ENCODE assay signal across 27 cellular contexts in the genomic region with DNA sequence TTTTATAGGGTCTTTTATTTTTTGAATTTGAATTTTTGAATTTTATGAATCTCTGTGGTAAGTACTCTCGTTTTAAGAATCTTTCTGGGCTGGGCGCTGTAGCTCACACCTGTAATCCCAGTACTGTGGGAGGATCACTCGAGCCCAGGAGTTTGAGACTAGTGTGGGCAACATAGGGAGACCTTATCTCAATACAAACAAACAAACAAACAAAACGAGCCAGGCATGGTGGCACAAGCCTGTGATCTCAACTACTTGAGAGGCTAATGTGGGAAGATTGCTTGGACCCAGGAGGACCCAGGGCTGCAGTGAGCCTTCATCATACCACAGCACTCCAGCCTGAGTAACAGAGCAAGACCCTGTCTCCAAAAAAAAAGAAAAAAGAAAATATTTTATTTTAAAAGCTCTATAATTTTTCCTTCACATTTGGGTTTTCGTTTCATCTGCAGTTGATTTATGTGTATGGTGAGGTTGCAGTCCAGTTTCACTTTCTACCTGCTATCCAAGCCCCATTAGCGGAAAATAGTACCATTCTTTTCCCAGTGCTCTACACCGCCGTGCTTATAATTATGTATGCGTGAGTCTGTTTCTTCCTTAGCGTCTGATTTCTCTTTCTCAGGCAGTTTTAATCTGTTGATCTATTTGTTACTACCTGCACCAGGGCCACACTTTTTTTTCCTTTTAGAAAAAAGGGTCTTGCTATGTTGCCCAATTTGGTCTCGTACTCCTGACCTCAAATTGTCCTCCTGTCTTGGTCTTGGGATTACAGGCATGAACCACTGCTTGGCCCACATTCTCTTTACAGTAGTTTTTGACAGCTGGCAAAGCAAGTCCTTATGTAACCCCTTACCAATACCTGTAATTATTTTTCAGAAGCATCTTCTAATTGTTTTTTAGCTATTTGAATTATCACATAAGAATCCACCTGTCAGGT. TPM values are rescaled to one million over a fixed set of nuclear protein-coding genes. Genes with fewer than 3 reads are reported as not detected.
A peak's percentile ranks its signal among the peaks of the same experiment; 100 is the strongest.
DNase-seq lines count a peak whose midpoint lies in the region; ATAC-seq, FAIRE-seq and TF ChIP-seq lines count a peak whose summit lies in the region.
"Had no signal": no experiment of that assay in that cellular context is flagged by ENCODE, and none has a peak within 500 bp of the region (broad histone marks: within the 10 kb centered on the region; RNA-seq: fewer than 3 reads in every experiment).

No MANE protein-coding gene starts in this region.

- no peak for TF ChIP-seq RAD21 in K562 (CRISPR knock-in tag; conservative IDR thresholded peaks at IDR 0.05 in 1 of 2, IDR thresholded peaks at IDR 0.05 in 1 of 2)

- H3K4me3 Mint-ChIP-seq in activated naive CD4-positive, alpha-beta T cell treated with anti-CD3 and anti-CD28 coated beads, Interleukin-2, amount 10 ng/mL, durations not matched to agents 7 days and 5 days = peak overlapping the region; percentile 31
- no peak overlapping the region for H3K4me3 Mint-ChIP-seq in GM23338
- H3K4me3 Mint-ChIP-seq in nephron progenitor cell = no peak overlapping the region
- H3K4me3 Mint-ChIP-seq: activated CD8-positive, alpha-beta memory T cell treated with anti-CD3 and anti-CD28 coated beads, Interleukin-2, amount 10 ng/mL, durations not matched to agents 7 days and 5 days; brain had no signal

- no TSS peak for BruUV-seq in K562 (replicated peaks; lab: Mats Ljungman, UMichigan)

- H3F3A ChIP-seq in GM23338 (replicated peaks; ENCODE audit: low read depth) = no peaks in the 10 kb centered on the region

- ATAC-seq in GM23338 (no peak), K562 (0 out of 3 replicates have a peak, but pooled peaks have one; percentile 9), GM18868 (IDR thresholded peaks at IDR 0.05; ENCODE audit: unreplicated experiment) (no peak), HG02885 (IDR thresholded peaks at IDR 0.05; ENCODE audit: poor library complexity, unreplicated experiment) (no peak)
- ATAC-seq: activated CD8-positive, alpha-beta memory T cell treated with anti-CD3 and anti-CD28 coated beads, Interleukin-2, amount 10 ng/mL, durations not matched to agents 7 days and 5 days had no signal

- peaks cover 29% of the 10 kb centered on the region for H3K4me1 Mint-ChIP-seq in activated naive CD4-positive, alpha-beta T cell treated with anti-CD3 and anti-CD28 coated beads, Interleukin-2, amount 10 ng/mL, durations not matched to agents 7 days and 5 days
- H3K4me1 Mint-ChIP-seq in GM23338 (peaks cover 48% of the 10 kb centered on the region), nephron progenitor cell (no peaks in the 10 kb centered on the region)

- H3K36me3 ChIP-seq in GM23338 (ENCODE audit: insufficient read depth) (no peaks in the 10 kb centered on the region), K562 (ENCODE audit: control insufficient read depth, insufficient read depth, low read length) (no peaks in the 10 kb centered on the region)
- H3K36me3 ChIP-seq: neutrophil, SJSA1, stomach, transverse colon had no signal

- TF ChIP-seq EP300 in K562 (IDR thresholded peaks at IDR 0.05; ENCODE audit: low read length) = no peak

- H4K20me1 ChIP-seq in GM23338 (replicated peaks; ENCODE audit: insufficient read depth) (peaks cover 92% of the 10 kb centered on the region), K562 (replicated peaks; ENCODE audit: control insufficient read depth, insufficient read depth, low read length) (peaks cover 3% of the 10 kb centered on the region; the same call in 1 of the 2 replicates)

- peak overlapping the region; percentile 7; the same call in 1 of the 2 replicates for H3K27ac ChIP-seq in GM23338 (ENCODE audit: low read depth)
- H3K27ac ChIP-seq in K562 (ENCODE audit: extremely low read depth, low read depth, low read length) = no peak overlapping the region
- H3K27ac ChIP-seq: neutrophil, SJSA1, transverse colon had no signal

- no peaks in the 10 kb centered on the region for H3K9me2 ChIP-seq in GM23338 (ENCODE audit: insufficient read depth)

- POLR2A ChIA-PET in K562 (lab: Yijun Ruan, JAX) = interaction anchor here (1.3 to 3.6 kb wide), 3 partner anchors 10 to 16 kb away, joined by 3 to 24 read pairs (median 12); no protein-coding TSS in a partner anchor

- FAIRE-seq in K562 (lab: Jason Lieb, UNC) = no peak
- FAIRE-seq: colon, GM12892, RCC 7860, small intestine had no signal

- H3K4me1 ChIP-seq in GM23338 (ENCODE audit: insufficient read depth) (peaks cover 49% of the 10 kb centered on the region), K562 (replicated peaks in 1 of 2; ENCODE audit: control insufficient read depth in 2 of 2, insufficient read depth in 2 of 2, low read length in 2 of 2) (peaks cover 3 to 12% of the 10 kb centered on the region in 2 experiments; a peak in 3 of 5 replicates)
- H3K4me1 ChIP-seq: SJSA1 had no signal

- no peak overlapping the region for H3K9ac ChIP-seq in K562 (ENCODE audit: insufficient read depth in 1 of 2, low read depth in 2 of 2, low read length in 2 of 2)

- TF ChIP-seq CTCF in GM23338 (conservative IDR thresholded peaks at IDR 0.05; ENCODE audit: low read depth in 2 of 2) (no peak), K562 (IDR thresholded peaks at IDR 0.05 in 2 of 3, conservative IDR thresholded peaks at IDR 0.05 in 1 of 3; ENCODE audit: insufficient read depth in 2 of 3, low read depth in 1 of 3, low read length in 3 of 3) (no peak), nephron progenitor cell (IDR thresholded peaks at IDR 0.05) (no peak)

- H3K27ac Mint-ChIP-seq in activated naive CD4-positive, alpha-beta T cell treated with anti-CD3 and anti-CD28 coated beads, Interleukin-2, amount 10 ng/mL, durations not matched to agents 7 days and 5 days = no peak overlapping the region
- H3K27ac Mint-ChIP-seq in GM23338 = no peak overlapping the region; the same call in 1 of the 2 replicates
- H3K27ac Mint-ChIP-seq in nephron progenitor cell = peak overlapping the region; percentile 78
- H3K27ac Mint-ChIP-seq: activated CD8-positive, alpha-beta memory T cell treated with anti-CD3 and anti-CD28 coated beads, Interleukin-2, amount 10 ng/mL, durations not matched to agents 7 days and 5 days had no signal

- peaks cover 100% of the 10 kb centered on the region for H3K79me2 ChIP-seq in GM23338 (replicated peaks; ENCODE audit: insufficient read depth)
- peaks cover 98% of the 10 kb centered on the region for H3K79me2 ChIP-seq in K562 (ENCODE audit: control insufficient read depth, insufficient read depth, low read length)

- H3K4me3 ChIP-seq in GM23338 (no peak overlapping the region), K562 (no peak overlapping the region)
- H3K4me3 ChIP-seq: SJSA1, stomach, transverse colon had no signal

- no peak overlapping the region for H3K4me2 ChIP-seq in GM23338
- H3K4me2 ChIP-seq in K562 (ENCODE audit: insufficient read depth, low read length) = no peak overlapping the region

- peaks cover 4% of the 10 kb centered on the region for H3K9me3 Mint-ChIP-seq in activated naive CD4-positive, alpha-beta T cell treated with anti-CD3 and anti-CD28 coated beads, Interleukin-2, amount 10 ng/mL, durations not matched to agents 7 days and 5 days
- H3K9me3 Mint-ChIP-seq in GM23338 = peaks cover 11% of the 10 kb centered on the region
- peaks cover 50% of the 10 kb centered on the region for H3K9me3 Mint-ChIP-seq in nephron progenitor cell

- H3K9me3 ChIP-seq in K562 (replicated peaks; ENCODE audit: control insufficient read depth, insufficient read depth, low read depth, low read length) = 0 out of 2 replicates have a peak, but pooled peaks cover 2% of the 10 kb centered on the region
- H3K9me3 ChIP-seq: neutrophil, SJSA1, transverse colon had no signal

- DNase-seq in activated naive CD4-positive, alpha-beta T cell treated with anti-CD3 and anti-CD28 coated beads, Interleukin-2, amount 10 ng/mL, durations not matched to agents 7 days and 5 days = no peak
- no peak for DNase-seq in activated naive CD4-positive, alpha-beta T cell (lab: John Stamatoyannopoulos, UW)
- no peak for DNase-seq in GM23338 (ENCODE audit: low spot score)
- no peak for DNase-seq in K562 (ENCODE audit: extremely low read depth in 1 of 4, low spot score in 3 of 4)
- DNase-seq in nephron progenitor cell = no peak
- no peak for DNase-seq in C1 segment of cervical spinal cord (lab: John Stamatoyannopoulos, UW)
- DNase-seq: activated CD4-positive, CD25-positive, alpha-beta regulatory T cell; activated CD8-positive, alpha-beta memory T cell treated with anti-CD3 and anti-CD28 coated beads, Interleukin-2, amount 10 ng/mL, durations not matched to agents 7 days and 5 days; COR-L47; DMS79 treated with DMSO at 0.1 percent for 48 hours; HCEC 1CT; head of caudate nucleus; NCI-H2081; NCI-H446 treated with DMSO at 0.1 percent for 48 hours; small intestine; stimulated activated CD4-positive, alpha-beta T cell treated with anti-CD3 and anti-CD28 coated beads, Interleukin-2, amount 100 ng/mL, for 48 hours; stomach; T-helper 9 cell; transverse colon had no signal

- H3K36me3 Mint-ChIP-seq in activated naive CD4-positive, alpha-beta T cell treated with anti-CD3 and anti-CD28 coated beads, Interleukin-2, amount 10 ng/mL, durations not matched to agents 7 days and 5 days = peaks cover 16% of the 10 kb centered on the region
- H3K36me3 Mint-ChIP-seq in GM23338 (ENCODE audit: low read depth) (peaks cover 39% of the 10 kb centered on the region), nephron progenitor cell (ENCODE audit: low read depth) (peaks cover 62% of the 10 kb centered on the region)

- H3K27me3 ChIP-seq in GM23338 (ENCODE audit: insufficient read depth) (no peaks in the 10 kb centered on the region), K562 (ENCODE audit: control insufficient read depth in 2 of 2, insufficient read depth in 2 of 2, low read length in 2 of 2) (no peaks in the 10 kb centered on the region)
- H3K27me3 ChIP-seq: neutrophil, SJSA1, stomach, transverse colon had no signal

- no peaks in the 10 kb centered on the region for H3K9me1 ChIP-seq in K562 (ENCODE audit: control insufficient read depth, insufficient read depth, low read length)

- intact Hi-C loops in K562 (cut with micrococcal nuclease) = no loop called here

- CTCF ChIA-PET in activated naive CD4-positive, alpha-beta T cell treated with anti-CD3 and anti-CD28 coated beads, Interleukin-2, amount 10 ng/mL, durations not matched to agents 7 days and 5 days (lab: Charles Lee) = no interaction called here
- CTCF ChIA-PET in K562 (lab: Yijun Ruan, JAX; ENCODE audit: low intra/inter-chr PET ratio) = interaction anchor here (0.9 kb wide), 1 partner anchor 10 kb away, joined by 3 read pairs; no protein-coding TSS in a partner anchor

- WGBS in K562 (ENCODE audit: insufficient coverage, low coverage, missing lambda C conversion rate) = 64% methylated on average over 11 of the region's 11 CpGs

- H3K27me3 Mint-ChIP-seq in activated naive CD4-positive, alpha-beta T cell treated with anti-CD3 and anti-CD28 coated beads, Interleukin-2, amount 10 ng/mL, durations not matched to agents 7 days and 5 days = no peaks in the 10 kb centered on the region
- H3K27me3 Mint-ChIP-seq in GM23338 (ENCODE audit: insufficient read depth, low read depth, poor library complexity) = peaks cover 3% of the 10 kb centered on the region
- H3K27me3 Mint-ChIP-seq in nephron progenitor cell (ENCODE audit: low read depth, poor library complexity) = no peaks in the 10 kb centered on the region
- H3K27me3 Mint-ChIP-seq: activated CD8-positive, alpha-beta memory T cell treated with anti-CD3 and anti-CD28 coated beads, Interleukin-2, amount 10 ng/mL, durations not matched to agents 7 days and 5 days; brain had no signal

- in situ Hi-C loops in K562 (cut with MboI) = no loop called here

- TF ChIP-seq POLR2A in K562 (conservative IDR thresholded peaks at IDR 0.05) = no peak

- no peak overlapping the region for H2AFZ ChIP-seq in GM23338
- H2AFZ ChIP-seq in K562 (ENCODE audit: low read depth, low read length) = no peak overlapping the region

RNA-seq across cellular contexts. Expression of gene TRIM24, which starts 21.7 kb away (rescaled TPM):
- total RNA-seq in GM23338 (2014; rRNA removed; shearing (Covaris generic)) = 120 and 126 TPM in 2 replicates
- 61.2 and 67.0 TPM in 2 replicates for polyA plus RNA-seq in GM23338 (2016; fragmentation: Nextera tagmentation; extraction: Ambion mirVana)
- 47.4 and 128 TPM in 2 replicates for total RNA-seq in K562 (2011; cell fraction: chromatin; rRNA removed; ENCODE audit: low replicate concordance)
- total RNA-seq in K562 (2011; cell fraction: nucleolus; rRNA removed) = 23.3 and 24.7 TPM in 2 replicates
- 54.0 and 95.2 TPM in 2 replicates for total RNA-seq in K562 (2011; cell fraction: nucleoplasm; rRNA removed)
- total RNA-seq in K562 (2014; rRNA removed) = 33.3 and 37.1 TPM in 2 replicates
- total RNA-seq in K562 (2014; rRNA removed; fragmentation: Illumina TruSeq; extraction: Trizol) = 40.2 and 46.5 TPM in 2 replicates
- 52.4 and 56.4 TPM in 2 replicates for total RNA-seq in K562 (2015; rRNA removed; fragmentation: Illumina TruSeq; extraction: Trizol)
- total RNA-seq in K562 (2021) = 55.8 and 62.8 TPM in 2 replicates
- 61.7 and 66.9 TPM in 2 replicates for polyA plus RNA-seq in K562 (2011; rRNA removed)
- polyA plus RNA-seq in K562 (2011; cell fraction: cytosol; rRNA removed) = 28.4 and 38.1 TPM in 2 replicates
- polyA plus RNA-seq in K562 (2011; cell fraction: nucleus; rRNA removed) = 36.0 and 50.5 TPM in 2 replicates
- 40.9 and 42.4 TPM in 2 replicates for polyA plus RNA-seq in K562 (2012)
- polyA plus RNA-seq in K562 (2014; fragmentation: Illumina TruSeq; extraction: Trizol) = 61.5 and 74.0 TPM in 2 replicates
- 10 to 100 TPM; 13.4 to 15.1 TPM for polyA plus RNA-seq in K562 (2014; fragmentation: Nextera tagmentation; extraction: Ambion mirVana)
- polyA plus RNA-seq in K562 (2014; rRNA removed) = 40.2 and 41.7 TPM in 2 replicates
- polyA minus RNA-seq in K562 (2011; rRNA and poly(A)+ RNA removed) = 101 and 125 TPM in 2 replicates
- 40.7 and 48.4 TPM in 2 replicates for polyA minus RNA-seq in K562 (2011; cell fraction: cytosol; rRNA and poly(A)+ RNA removed)
- polyA minus RNA-seq in K562 (2011; cell fraction: nucleus; rRNA and poly(A)+ RNA removed) = 36.4 and 60.5 TPM in 2 replicates
